ENCODE assay signal across 8 cellular contexts in the genomic region with DNA sequence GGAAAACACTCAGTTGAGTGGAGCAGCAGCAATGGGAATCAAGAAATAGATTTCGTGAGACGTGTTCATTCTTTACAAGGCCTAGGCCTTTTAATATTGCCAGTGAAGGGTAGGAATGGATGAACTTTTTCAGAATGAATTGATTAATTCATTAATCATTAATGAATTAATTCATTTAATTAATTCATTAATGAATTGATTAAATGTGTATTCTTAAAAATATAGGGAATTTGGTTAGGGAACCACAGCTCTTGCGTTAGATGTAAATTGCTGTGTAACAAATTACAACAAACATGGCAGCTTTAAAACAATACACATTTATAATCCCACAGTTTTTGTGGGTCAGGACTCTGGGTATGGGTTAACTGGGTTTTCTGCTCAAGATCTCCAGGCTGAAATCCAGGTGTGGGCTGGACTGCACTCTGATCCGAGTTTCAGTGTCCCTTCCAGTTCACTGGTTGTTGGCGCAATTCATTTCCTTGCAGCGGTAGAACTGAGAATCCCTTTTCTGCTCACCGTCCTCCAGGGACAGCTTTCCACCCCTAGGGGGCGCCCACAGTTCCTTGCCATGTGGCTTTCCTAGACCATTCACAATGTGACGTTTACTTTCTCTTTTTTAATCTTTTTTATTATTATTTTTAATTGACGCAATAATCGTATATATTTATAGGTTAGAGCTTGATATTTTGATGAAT. TPM values are rescaled to one million over a fixed set of nuclear protein-coding genes. Genes with fewer than 3 reads are reported as not detected.
DNase-seq lines count a peak whose midpoint lies in the region; ATAC-seq and TF ChIP-seq lines count a peak whose summit lies in the region.

No MANE protein-coding gene starts in this region.

- intact Hi-C loops in Caco-2 (cut with micrococcal nuclease; ENCODE audit: unreplicated experiment) (loop anchor here (1.0 kb wide), 2 partner anchors 20 to 96 kb away; no protein-coding TSS in a partner anchor), Right ventricle myocardium inferior (cut with DNase I) (no loop called here)

- DNase-seq in Caco-2 (peak; percentile 89 to 94), RPMI8226 (peak; percentile 76), Right ventricle myocardium inferior (ENCODE audit: missing footprints) (peak; percentile 84), putamen (ENCODE audit: low spot score) (peak; percentile 20), OCI-M2 (lab: John Stamatoyannopoulos, UW; ENCODE audit: unreplicated experiment) (no peak)
- DNase-seq in activated effector memory CD4-positive, alpha-beta T cell treated with anti-CD3 and anti-CD28 coated beads, Interleukin-2, amount 50 U/mL, for 16 hours, result peak; percentile 90

- no peaks in the 10 kb centered on the region for H3K36me3 Mint-ChIP-seq in Caco-2 (ENCODE audit: insufficient read depth, unreplicated experiment)

- H3K27ac Mint-ChIP-seq in Caco-2 (ENCODE audit: unreplicated experiment), result no peak overlapping the region

- POLR2A ChIA-PET in Caco-2 (lab: Charles Lee), result interaction anchor here (1.1 kb wide), 1 partner anchor 30 kb away, joined by 5 read pairs; no protein-coding TSS in a partner anchor

- peaks cover 19% of the 10 kb centered on the region for H3K4me1 ChIP-seq in Caco-2

- no peaks in the 10 kb centered on the region for H3K27me3 Mint-ChIP-seq in Caco-2 (ENCODE audit: insufficient read depth, unreplicated experiment)

- no peak overlapping the region for H3K4me3 Mint-ChIP-seq in Caco-2 (ENCODE audit: unreplicated experiment)

- BruUV-seq in Caco-2 (replicated peaks; lab: Mats Ljungman, UMichigan), result no TSS peak

- no peaks in the 10 kb centered on the region for H3K36me3 ChIP-seq in Caco-2 (ENCODE audit: control insufficient read depth, insufficient read depth, low read length)

- H3K9me3 ChIP-seq in Caco-2, result no peaks in the 10 kb centered on the region

- no peaks in the 10 kb centered on the region for H3K9me3 Mint-ChIP-seq in Caco-2 (ENCODE audit: unreplicated experiment)

- H3K4me1 Mint-ChIP-seq in Caco-2 (ENCODE audit: low read depth, unreplicated experiment), result peaks cover 11% of the 10 kb centered on the region

- no peak overlapping the region for H3K4me3 ChIP-seq in Caco-2 (ENCODE audit: low read depth, low read length)

- peak; percentile 98 to 99 for TF ChIP-seq CTCF in Caco-2 (IDR thresholded peaks at IDR 0.05; ENCODE audit: insufficient read depth in 1 of 2, low read depth in 1 of 2, low read length in 1 of 2, severe bottlenecking in 1 of 2, unreplicated experiment in 1 of 2)

- H3K27me3 ChIP-seq in Caco-2 (replicated peaks; ENCODE audit: control insufficient read depth, insufficient read depth, low read length), result no peaks in the 10 kb centered on the region

- ATAC-seq in GM19351 (IDR thresholded peaks at IDR 0.05; ENCODE audit: unreplicated experiment) (peak; percentile 89), HG03460 (IDR thresholded peaks at IDR 0.05; ENCODE audit: unreplicated experiment) (peak; percentile 73), Right ventricle myocardium inferior (peak; percentile 52)

- CTCF ChIA-PET in Caco-2 (lab: Charles Lee), result interaction anchor here (0.6 to 2.6 kb wide), 13 partner anchors 9 to 544 kb away, joined by 3 to 20 read pairs (median 4); a partner anchor contains a TSS

RNA-seq across cellular contexts. Expression of a gene that starts 32.8 kb away (rescaled TPM):
- 1.2 and 2.0 TPM in 2 replicates for total RNA-seq in Caco-2 (2022)
- not detected for total RNA-seq in Right ventricle myocardium inferior
